ENCODE assay signal across 19 cellular contexts in genomic region chr2:223865124-223865523, GRCh38. TPM values are rescaled to one million over a fixed set of nuclear protein-coding genes. Genes with fewer than 3 reads are reported as not detected.
DNase-seq lines count a peak whose midpoint lies in the region; ATAC-seq and TF ChIP-seq lines count a peak whose summit lies in the region.
"Had no signal": no experiment of that assay in that cellular context is flagged by ENCODE, and none has a peak within 500 bp of the region (broad histone marks: within the 10 kb centered on the region; RNA-seq: fewer than 3 reads in every experiment).

No MANE protein-coding gene starts in this region.

- no peak for DNase-seq in activated naive CD8-positive, alpha-beta T cell treated with anti-CD3 and anti-CD28 coated beads, Interleukin-2, amount 10 ng/mL, durations not matched to agents 7 days and 5 days
- no peak for DNase-seq in activated naive CD8-positive, alpha-beta T cell treated with anti-CD3 and anti-CD28 coated beads for 36 hours
- peak; percentile 65 for DNase-seq in activated CD8-positive, alpha-beta T cell treated with anti-CD3 and anti-CD28 coated beads, Interleukin-2, amount 10 ng/mL, durations not matched to agents 7 days and 5 days
- DNase-seq in stimulated activated effector memory CD8-positive, alpha-beta T cell treated with anti-CD3 and anti-CD28 coated beads, Interleukin-12 subunit alpha, Interleukin-12 subunit beta, amount 100 ng/mL, for 72 hours (ENCODE audit: low spot score in 2 of 2): no peak
- DNase-seq: activated gamma-delta T cell treated with Interleukin-2 at 50 U/mL for 16 hours; GM23248; heart right ventricle; mesenchymal stem cell; NCI-H146; NCI-H524 treated with DMSO at 0.1 percent for 48 hours; right lobe of liver; stimulated activated CD4-positive, alpha-beta T cell treated with anti-CD3 and anti-CD28 coated beads, Interleukin-1b, Interleukin-23, amount 100 ng/mL, for 48 hours had no signal

- H3K9ac ChIP-seq in KMS-11: no peak overlapping the region
- H3K9ac ChIP-seq: GM23248 had no signal

- no peaks in the 10 kb centered on the region for H4K20me1 ChIP-seq in KMS-11 (ENCODE audit: insufficient read depth)

- H3K27me3 ChIP-seq in KMS-11 (ENCODE audit: insufficient read depth, low read depth): no peaks in the 10 kb centered on the region
- H3K27me3 ChIP-seq: breast epithelium, heart right ventricle, right lobe of liver had no signal

- H3K27ac ChIP-seq in KMS-11: peak overlapping the region; percentile 54
- H3K27ac ChIP-seq: breast epithelium, GM23248, heart right ventricle, right lobe of liver, thoracic aorta had no signal

- H3K27me3 Mint-ChIP-seq in activated naive CD8-positive, alpha-beta T cell treated with anti-CD3 and anti-CD28 coated beads, Interleukin-2, amount 10 ng/mL, durations not matched to agents 7 days and 5 days: no peaks in the 10 kb centered on the region
- H3K27me3 Mint-ChIP-seq in activated naive CD8-positive, alpha-beta T cell treated with anti-CD3 and anti-CD28 coated beads for 36 hours: no peaks in the 10 kb centered on the region
- no peaks in the 10 kb centered on the region for H3K27me3 Mint-ChIP-seq in activated CD8-positive, alpha-beta T cell treated with anti-CD3 and anti-CD28 coated beads, Interleukin-2, amount 10 ng/mL, durations not matched to agents 7 days and 5 days (ENCODE audit: low read depth)

- peaks cover 62% of the 10 kb centered on the region for H3K4me1 ChIP-seq in KMS-11 (ENCODE audit: low read depth, poor library complexity, severe bottlenecking)
- H3K4me1 ChIP-seq: breast epithelium, heart right ventricle had no signal

- H3K27ac Mint-ChIP-seq in activated naive CD8-positive, alpha-beta T cell treated with anti-CD3 and anti-CD28 coated beads, Interleukin-2, amount 10 ng/mL, durations not matched to agents 7 days and 5 days: peak overlapping the region; percentile 88
- H3K27ac Mint-ChIP-seq in activated naive CD8-positive, alpha-beta T cell treated with anti-CD3 and anti-CD28 coated beads for 36 hours: no peak overlapping the region
- H3K27ac Mint-ChIP-seq in activated CD8-positive, alpha-beta T cell treated with anti-CD3 and anti-CD28 coated beads, Interleukin-2, amount 10 ng/mL, durations not matched to agents 7 days and 5 days: peak overlapping the region; percentile 93
- H3K27ac Mint-ChIP-seq in stimulated activated effector memory CD8-positive, alpha-beta T cell treated with anti-CD3 and anti-CD28 coated beads, Interleukin-12 subunit alpha, Interleukin-12 subunit beta, amount 100 ng/mL, for 72 hours: peak overlapping the region; percentile 18

- no peak for TF ChIP-seq CTCF in KMS-11 (conservative IDR thresholded peaks at IDR 0.05; ENCODE audit: low read depth, low read length)

- peaks cover 28% of the 10 kb centered on the region for H3K4me1 Mint-ChIP-seq in activated naive CD8-positive, alpha-beta T cell treated with anti-CD3 and anti-CD28 coated beads, Interleukin-2, amount 10 ng/mL, durations not matched to agents 7 days and 5 days
- H3K4me1 Mint-ChIP-seq in activated naive CD8-positive, alpha-beta T cell treated with anti-CD3 and anti-CD28 coated beads for 36 hours: peaks cover 20% of the 10 kb centered on the region
- peaks cover 43% of the 10 kb centered on the region for H3K4me1 Mint-ChIP-seq in activated CD8-positive, alpha-beta T cell treated with anti-CD3 and anti-CD28 coated beads, Interleukin-2, amount 10 ng/mL, durations not matched to agents 7 days and 5 days (ENCODE audit: low read depth)
- H3K4me1 Mint-ChIP-seq in stimulated activated effector memory CD8-positive, alpha-beta T cell treated with anti-CD3 and anti-CD28 coated beads, Interleukin-12 subunit alpha, Interleukin-12 subunit beta, amount 100 ng/mL, for 72 hours: peaks cover 22% of the 10 kb centered on the region

- H3K4me2 ChIP-seq in KMS-11: peak overlapping the region; percentile 91

- peak; percentile 81 for ATAC-seq in activated naive CD8-positive, alpha-beta T cell treated with anti-CD3 and anti-CD28 coated beads, Interleukin-2, amount 10 ng/mL, durations not matched to agents 7 days and 5 days (ENCODE audit: low read depth)
- ATAC-seq in activated CD8-positive, alpha-beta T cell treated with anti-CD3 and anti-CD28 coated beads, Interleukin-2, amount 10 ng/mL, durations not matched to agents 7 days and 5 days: peak; percentile 82
- no peak for ATAC-seq in stimulated activated effector memory CD8-positive, alpha-beta T cell treated with anti-CD3 and anti-CD28 coated beads, Interleukin-12 subunit alpha, Interleukin-12 subunit beta, amount 100 ng/mL, for 72 hours
- ATAC-seq in HG03571 (IDR thresholded peaks at IDR 0.05; ENCODE audit: unreplicated experiment) (no peak), GM18909 (IDR thresholded peaks at IDR 0.05; ENCODE audit: poor library complexity, unreplicated experiment) (no peak), GM18868 (IDR thresholded peaks at IDR 0.05; ENCODE audit: unreplicated experiment) (no peak)
- ATAC-seq: heart right ventricle, Panc1, right lobe of liver had no signal

- no peaks in the 10 kb centered on the region for H3K9me3 Mint-ChIP-seq in activated naive CD8-positive, alpha-beta T cell treated with anti-CD3 and anti-CD28 coated beads, Interleukin-2, amount 10 ng/mL, durations not matched to agents 7 days and 5 days
- no peaks in the 10 kb centered on the region for H3K9me3 Mint-ChIP-seq in activated naive CD8-positive, alpha-beta T cell treated with anti-CD3 and anti-CD28 coated beads for 36 hours
- no peaks in the 10 kb centered on the region for H3K9me3 Mint-ChIP-seq in activated CD8-positive, alpha-beta T cell treated with anti-CD3 and anti-CD28 coated beads, Interleukin-2, amount 10 ng/mL, durations not matched to agents 7 days and 5 days (ENCODE audit: insufficient read depth)
- no peaks in the 10 kb centered on the region for H3K9me3 Mint-ChIP-seq in stimulated activated effector memory CD8-positive, alpha-beta T cell treated with anti-CD3 and anti-CD28 coated beads, Interleukin-12 subunit alpha, Interleukin-12 subunit beta, amount 100 ng/mL, for 72 hours

- H3K36me3 Mint-ChIP-seq in activated naive CD8-positive, alpha-beta T cell treated with anti-CD3 and anti-CD28 coated beads, Interleukin-2, amount 10 ng/mL, durations not matched to agents 7 days and 5 days: peaks cover 20% of the 10 kb centered on the region
- H3K36me3 Mint-ChIP-seq in activated naive CD8-positive, alpha-beta T cell treated with anti-CD3 and anti-CD28 coated beads for 36 hours: no peaks in the 10 kb centered on the region
- H3K36me3 Mint-ChIP-seq in activated CD8-positive, alpha-beta T cell treated with anti-CD3 and anti-CD28 coated beads, Interleukin-2, amount 10 ng/mL, durations not matched to agents 7 days and 5 days (ENCODE audit: low read depth): peaks cover 19% of the 10 kb centered on the region
- H3K36me3 Mint-ChIP-seq in stimulated activated effector memory CD8-positive, alpha-beta T cell treated with anti-CD3 and anti-CD28 coated beads, Interleukin-12 subunit alpha, Interleukin-12 subunit beta, amount 100 ng/mL, for 72 hours: peaks cover 6% of the 10 kb centered on the region

- POLR2A ChIA-PET in activated naive CD8-positive, alpha-beta T cell treated with anti-CD3 and anti-CD28 coated beads, Interleukin-2, amount 10 ng/mL, durations not matched to agents 7 days and 5 days (lab: Charles Lee): interaction anchor here (0.7 to 1.7 kb wide), 4 partner anchors 13 to 91 kb away, joined by 3 to 4 read pairs (median 3); no protein-coding TSS in a partner anchor
- POLR2A ChIA-PET in activated CD8-positive, alpha-beta T cell treated with anti-CD3 and anti-CD28 coated beads, Interleukin-2, amount 10 ng/mL, durations not matched to agents 7 days and 5 days (lab: Charles Lee): interaction anchor here (0.9 kb wide), 1 partner anchor 18 kb away, joined by 3 read pairs; no protein-coding TSS in a partner anchor

- H2AFZ ChIP-seq in KMS-11 (ENCODE audit: low read depth): peak overlapping the region; percentile 27; the same call in 1 of the 2 replicates
- H2AFZ ChIP-seq: GM23248 had no signal

- no peaks in the 10 kb centered on the region for H3K79me2 ChIP-seq in KMS-11 (ENCODE audit: insufficient read depth, low read depth)

- H3K4me3 ChIP-seq in KMS-11 (IDR thresholded peaks at IDR 0.05; ENCODE audit: insufficient read depth, low read depth, low read length): no peak overlapping the region
- H3K4me3 ChIP-seq: breast epithelium, GM23248, heart right ventricle, right lobe of liver, thoracic aorta had no signal

- peak overlapping the region; percentile 60 for H3K4me3 Mint-ChIP-seq in activated naive CD8-positive, alpha-beta T cell treated with anti-CD3 and anti-CD28 coated beads, Interleukin-2, amount 10 ng/mL, durations not matched to agents 7 days and 5 days
- H3K4me3 Mint-ChIP-seq in activated naive CD8-positive, alpha-beta T cell treated with anti-CD3 and anti-CD28 coated beads for 36 hours: no peak overlapping the region
- peak overlapping the region; percentile 36 for H3K4me3 Mint-ChIP-seq in activated CD8-positive, alpha-beta T cell treated with anti-CD3 and anti-CD28 coated beads, Interleukin-2, amount 10 ng/mL, durations not matched to agents 7 days and 5 days
- no peak overlapping the region for H3K4me3 Mint-ChIP-seq in stimulated activated effector memory CD8-positive, alpha-beta T cell treated with anti-CD3 and anti-CD28 coated beads, Interleukin-12 subunit alpha, Interleukin-12 subunit beta, amount 100 ng/mL, for 72 hours

- CTCF ChIA-PET in activated CD8-positive, alpha-beta T cell treated with anti-CD3 and anti-CD28 coated beads, Interleukin-2, amount 10 ng/mL, durations not matched to agents 7 days and 5 days (lab: Charles Lee): interaction anchor here (0.5 to 2.0 kb wide), 5 partner anchors 12 to 128 kb away, joined by 3 to 8 read pairs (median 3); partner anchors contain the start of gene WDFY1

- no peaks in the 10 kb centered on the region for H3K36me3 ChIP-seq in KMS-11 (ENCODE audit: insufficient read depth)
- H3K36me3 ChIP-seq: breast epithelium, right lobe of liver had no signal

RNA-seq across cellular contexts. Expression of gene AP1S3, which starts 27.7 kb away (rescaled TPM):
- total RNA-seq in activated naive CD8-positive, alpha-beta T cell treated with anti-CD3 and anti-CD28 coated beads, Interleukin-2, amount 10 ng/mL, durations not matched to agents 7 days and 5 days: 1 to 10 TPM; 5.8 to 6.3 TPM
- total RNA-seq in activated naive CD8-positive, alpha-beta T cell treated with anti-CD3 and anti-CD28 coated beads for 36 hours: 10 to 100 TPM; 10.5 to 11.3 TPM
- total RNA-seq in activated CD8-positive, alpha-beta T cell treated with anti-CD3 and anti-CD28 coated beads, Interleukin-2, amount 10 ng/mL, durations not matched to agents 7 days and 5 days: 1 to 10 TPM; 9.1 TPM

Comparison
In these comparisons a context has a peak if more than half of its experiments do, and no peak if none do; other contexts are left out.
1. H3K4me3 Mint-ChIP-seq: peak in activated naive CD8-positive, alpha-beta T cell treated with anti-CD3 and anti-CD28 coated beads, Interleukin-2, amount 10 ng/mL, durations not matched to agents 7 days and 5 days (single experiment) and activated CD8-positive, alpha-beta T cell treated with anti-CD3 and anti-CD28 coated beads, Interleukin-2, amount 10 ng/mL, durations not matched to agents 7 days and 5 days (single experiment); none in activated naive CD8-positive, alpha-beta T cell treated with anti-CD3 and anti-CD28 coated beads for 36 hours (single experiment) and stimulated activated effector memory CD8-positive, alpha-beta T cell treated with anti-CD3 and anti-CD28 coated beads, Interleukin-12 subunit alpha, Interleukin-12 subunit beta, amount 100 ng/mL, for 72 hours (single experiment).
2. ATAC-seq: peak in activated naive CD8-positive, alpha-beta T cell treated with anti-CD3 and anti-CD28 coated beads, Interleukin-2, amount 10 ng/mL, durations not matched to agents 7 days and 5 days (single experiment) and activated CD8-positive, alpha-beta T cell treated with anti-CD3 and anti-CD28 coated beads, Interleukin-2, amount 10 ng/mL, durations not matched to agents 7 days and 5 days (single experiment); none in stimulated activated effector memory CD8-positive, alpha-beta T cell treated with anti-CD3 and anti-CD28 coated beads, Interleukin-12 subunit alpha, Interleukin-12 subunit beta, amount 100 ng/mL, for 72 hours (single experiment), HG03571 (single experiment), GM18909 (single experiment) and GM18868 (single experiment).